In the genomic region with DNA sequence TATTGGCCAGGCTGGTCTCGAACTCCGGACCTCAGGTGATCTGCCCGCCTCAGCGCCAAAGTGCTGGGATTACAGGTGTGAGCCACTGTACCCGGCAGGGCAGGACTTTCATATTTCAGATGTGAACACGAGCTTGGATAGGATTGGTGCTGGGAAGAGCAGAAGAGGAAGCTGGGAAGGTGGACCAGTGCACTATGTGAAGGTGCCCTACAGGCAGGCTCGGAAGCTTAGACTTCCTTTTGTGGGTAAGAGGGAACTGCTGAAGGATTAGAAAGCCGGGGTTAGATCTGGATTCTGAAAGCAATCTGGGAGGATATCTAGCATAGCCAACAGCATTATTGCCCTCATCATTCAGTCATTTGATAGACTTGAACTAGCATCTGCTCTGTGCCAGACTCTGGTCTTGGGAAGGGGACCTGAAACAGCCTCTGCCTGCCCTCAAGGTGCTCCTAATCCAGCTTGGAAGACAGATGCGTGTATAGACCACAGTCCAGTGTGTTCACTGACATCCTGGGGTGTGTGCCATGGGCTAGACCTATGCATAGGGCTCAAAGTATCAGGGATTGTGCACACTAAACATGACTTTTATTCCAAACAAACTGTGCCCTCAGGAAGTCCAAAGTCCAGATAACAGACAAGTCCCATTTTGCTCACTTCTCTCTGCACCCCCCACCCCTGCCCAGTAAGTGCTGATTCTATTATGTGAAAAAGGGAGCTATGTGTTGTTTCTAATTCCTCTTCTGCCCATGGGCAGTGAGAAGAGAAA, we compare ENCODE assay signal across 12 cellular contexts. TPM values are rescaled to one million over a fixed set of nuclear protein-coding genes. Genes with fewer than 3 reads are reported as not detected.
DNase-seq lines count a peak whose midpoint lies in the region; ATAC-seq and TF ChIP-seq lines count a peak whose summit lies in the region.
"Had no signal": no experiment of that assay in that cellular context is flagged by ENCODE, and none has a peak within 500 bp of the region (broad histone marks: within the 10 kb centered on the region; RNA-seq: fewer than 3 reads in every experiment).

No MANE protein-coding gene starts in this region.

- TF ChIP-seq CTCF in CD8-positive, alpha-beta T cell (IDR thresholded peaks at IDR 0.05), result no peak
- TF ChIP-seq CTCF in HL-60 (IDR thresholded peaks at IDR 0.05; ENCODE audit: insufficient read depth, low read length), result no peak

- peak overlapping the region; percentile 63 for H3K4me3 Mint-ChIP-seq in CD8-positive, alpha-beta T cell
- peak overlapping the region; percentile 96 for H3K4me3 Mint-ChIP-seq in activated T-helper 17 cell treated with anti-CD3 and anti-CD28 coated beads, Interleukin-2, amount 50 U/mL, for 72 hours
- peak overlapping the region; percentile 72 to 97 (median 82) for H3K4me3 Mint-ChIP-seq in naive B cell

- H3K27me3 ChIP-seq in CD8-positive, alpha-beta T cell (ENCODE audit: insufficient read depth, low read length), result no peaks in the 10 kb centered on the region
- H3K27me3 ChIP-seq in HL-60 (ENCODE audit: insufficient read depth, poor library complexity, severe bottlenecking) (no peaks in the 10 kb centered on the region), GM23248 (replicated peaks; ENCODE audit: insufficient read depth) (no peaks in the 10 kb centered on the region)

- H3K79me2 ChIP-seq in GM23248 (ENCODE audit: insufficient read depth), result peaks cover 21% of the 10 kb centered on the region

- H3K27me3 Mint-ChIP-seq in CD8-positive, alpha-beta T cell (ENCODE audit: low read depth), result no peaks in the 10 kb centered on the region
- no peaks in the 10 kb centered on the region for H3K27me3 Mint-ChIP-seq in activated T-helper 17 cell treated with anti-CD3 and anti-CD28 coated beads, Interleukin-2, amount 50 U/mL, for 72 hours
- no peaks in the 10 kb centered on the region for H3K27me3 Mint-ChIP-seq in naive B cell

- in situ Hi-C loops in GM23248 (cut with MboI), result no loop called here

- no peak overlapping the region for H2AFZ ChIP-seq in GM23248

- CTCF ChIA-PET in CD8-positive, alpha-beta T cell (lab: Charles Lee), result interaction anchor here (0.6 to 1.5 kb wide), 5 partner anchors 10 to 116 kb away, joined by 3 to 4 read pairs (median 3); no protein-coding TSS in a partner anchor

- H3K4me1 Mint-ChIP-seq in CD8-positive, alpha-beta T cell (ENCODE audit: low read depth), result peaks cover 37% of the 10 kb centered on the region
- H3K4me1 Mint-ChIP-seq in activated T-helper 17 cell treated with anti-CD3 and anti-CD28 coated beads, Interleukin-2, amount 50 U/mL, for 72 hours, result peaks cover 11% of the 10 kb centered on the region
- peaks cover 28 to 37% (median 29%) of the 10 kb centered on the region in 3 donors for H3K4me1 Mint-ChIP-seq in naive B cell

- WGBS in GM23248 (ENCODE audit: low coverage in 1 of 2, low lambda C conversion rate in 2 of 2, missing lambda C conversion rate in 2 of 2), 2 experiments, result 91 to 95% methylated on average over 9 of the region's 9 CpGs

- H3F3A ChIP-seq in GM23248 (ENCODE audit: insufficient read depth), result peaks cover 6% of the 10 kb centered on the region; the same call in 1 of the 2 replicates

- no peak overlapping the region for H3K4me2 ChIP-seq in GM23248 (ENCODE audit: unreplicated experiment)

- H3K36me3 ChIP-seq in CD8-positive, alpha-beta T cell (ENCODE audit: insufficient read depth, low read length), result no peaks in the 10 kb centered on the region
- H3K36me3 ChIP-seq in GM23248 (ENCODE audit: low read depth), result no peaks in the 10 kb centered on the region

- H3K4me1 ChIP-seq in CD8-positive, alpha-beta T cell (ENCODE audit: insufficient read depth, low read length), result peaks cover 22% of the 10 kb centered on the region
- H3K4me1 ChIP-seq in GM23248 (ENCODE audit: insufficient read depth), result peaks cover 7% of the 10 kb centered on the region; the same call in 1 of the 2 replicates

- POLR2A ChIA-PET in CD8-positive, alpha-beta T cell (lab: Charles Lee), result interaction anchor here (2.5 to 3.4 kb wide), 4 partner anchors 10 to 57 kb away, joined by 8 to 26 read pairs (median 16); a partner anchor contains a TSS

- H3K27ac Mint-ChIP-seq in CD8-positive, alpha-beta T cell, result peak overlapping the region; percentile 58
- H3K27ac Mint-ChIP-seq in activated T-helper 17 cell treated with anti-CD3 and anti-CD28 coated beads, Interleukin-2, amount 50 U/mL, for 72 hours, result peak overlapping the region; percentile 20
- peak overlapping the region in 4 of 6 donors; percentile 25 to 84 (median 50) for H3K27ac Mint-ChIP-seq in naive B cell

- no peak for DNase-seq in CD8-positive, alpha-beta T cell
- DNase-seq in HL-60 (ENCODE audit: low read depth in 1 of 2, low spot score in 1 of 2), result peak; percentile 57 to 71
- no peak for DNase-seq in naive B cell
- DNase-seq in head of caudate nucleus, result no peak
- no peak for DNase-seq in SIG-M5 treated with dmso at 0.1 percent for 504 hours (lab: John Stamatoyannopoulos, UW; ENCODE audit: unreplicated experiment)
- no peak for DNase-seq in medulla oblongata (ENCODE audit: extremely low spot score)
- no peak for DNase-seq in GM23248
- DNase-seq: activated CD4-positive, CD25-positive, alpha-beta regulatory T cell treated with anti-CD3 and anti-CD28 coated beads, Interleukin-2, amount 50 U/mL, for 72 hours; NCI-H1417 treated with DMSO at 0.1 percent for 48 hours; NCI-H524 treated with DMSO at 0.1 percent for 48 hours; trophoblast cell had no signal

- H3K27ac ChIP-seq in CD8-positive, alpha-beta T cell (ENCODE audit: low read depth, low read length), result no peak overlapping the region
- H3K27ac ChIP-seq in HL-60 (replicated peaks), result no peak overlapping the region
- H3K27ac ChIP-seq in GM23248, result no peak overlapping the region

- no peak overlapping the region for H3K4me3 ChIP-seq in CD8-positive, alpha-beta T cell (ENCODE audit: low read depth, low read length)
- no peak overlapping the region for H3K4me3 ChIP-seq in HL-60 (replicated peaks; ENCODE audit: insufficient read depth, low read length)
- no peak overlapping the region for H3K4me3 ChIP-seq in GM23248

- H4K20me1 ChIP-seq in GM23248 (ENCODE audit: insufficient read depth), result no peaks in the 10 kb centered on the region

- no peaks in the 10 kb centered on the region for H3K9me2 ChIP-seq in GM23248 (ENCODE audit: insufficient read depth)

- no peaks in the 10 kb centered on the region for H3K9me3 ChIP-seq in CD8-positive, alpha-beta T cell (ENCODE audit: low read length)
- no peaks in the 10 kb centered on the region for H3K9me3 ChIP-seq in GM23248 (ENCODE audit: low read depth)

- H3K9me3 Mint-ChIP-seq in CD8-positive, alpha-beta T cell, result no peaks in the 10 kb centered on the region
- peaks cover 4% of the 10 kb centered on the region for H3K9me3 Mint-ChIP-seq in activated T-helper 17 cell treated with anti-CD3 and anti-CD28 coated beads, Interleukin-2, amount 50 U/mL, for 72 hours
- H3K9me3 Mint-ChIP-seq in naive B cell, result peaks cover 0 to 3% (median 0%) of the 10 kb centered on the region in 7 donors

- H3K9ac ChIP-seq in GM23248, result no peak overlapping the region

- intact Hi-C loops in CD8-positive, alpha-beta T cell (cut with DNase I, micrococcal nuclease), result no loop called here
- intact Hi-C loops in head of caudate nucleus (cut with DNase I), result no loop called here

- ATAC-seq in CD8-positive, alpha-beta T cell, result no peak
- ATAC-seq in activated T-helper 17 cell treated with anti-CD3 and anti-CD28 coated beads, Interleukin-2, amount 50 U/mL, for 72 hours (replicated peaks), result no peak
- no peak for ATAC-seq in naive B cell (ENCODE audit: low read depth in 2 of 2)

- H3K36me3 Mint-ChIP-seq in CD8-positive, alpha-beta T cell, result peaks cover 7% of the 10 kb centered on the region
- H3K36me3 Mint-ChIP-seq in activated T-helper 17 cell treated with anti-CD3 and anti-CD28 coated beads, Interleukin-2, amount 50 U/mL, for 72 hours (ENCODE audit: low read depth), result peaks cover 41% of the 10 kb centered on the region
- no peaks in the 10 kb centered on the region for H3K36me3 Mint-ChIP-seq in naive B cell

RNA-seq across cellular contexts. Expression of a gene that starts 0.6 kb away (rescaled TPM):
- under 1 TPM in 1 of 2 experiments, not detected in 1; 0.44 TPM for total RNA-seq in CD8-positive, alpha-beta T cell
- total RNA-seq in activated T-helper 17 cell treated with anti-CD3 and anti-CD28 coated beads, Interleukin-2, amount 50 U/mL, for 72 hours, result not detected
- polyA plus RNA-seq in naive B cell (ENCODE audit: low read depth in 6 of 6) (under 1 TPM in 1 of 6 donors, not detected in 5; 0.39 TPM), GM23248 (2016; fragmentation: Nextera tagmentation; extraction: Ambion mirVana) (0.43 and 0.60 TPM in 2 replicates)
- total RNA-seq in GM23248 (2014; rRNA removed; shearing (Covaris generic)), result not detected in 2 replicates

RNA-seq across cellular contexts. Expression of a gene that starts 18.6 kb away (rescaled TPM):
- 100 to 1,000 TPM; 131 to 133 TPM for total RNA-seq in CD8-positive, alpha-beta T cell
- total RNA-seq in activated T-helper 17 cell treated with anti-CD3 and anti-CD28 coated beads, Interleukin-2, amount 50 U/mL, for 72 hours, result 100 to 1,000 TPM; 605 to 614 TPM
- polyA plus RNA-seq in naive B cell (ENCODE audit: low read depth in 6 of 6) (100 to 1,000 TPM; 170 to 216 (median 197) TPM), GM23248 (2016; fragmentation: Nextera tagmentation; extraction: Ambion mirVana) (332 and 338 TPM in 2 replicates)
- 466 and 488 TPM in 2 replicates for total RNA-seq in GM23248 (2014; rRNA removed; shearing (Covaris generic))

RNA-seq across cellular contexts. Expression of a gene that starts 52.4 kb away (rescaled TPM):
- total RNA-seq in CD8-positive, alpha-beta T cell, result 10 to 100 TPM; 23.4 to 26.9 TPM
- 10 to 100 TPM; 26.7 to 42.4 TPM for total RNA-seq in activated T-helper 17 cell treated with anti-CD3 and anti-CD28 coated beads, Interleukin-2, amount 50 U/mL, for 72 hours
- polyA plus RNA-seq in naive B cell (ENCODE audit: low read depth in 6 of 6), result 1 to 10 TPM; 2.0 to 9.5 (median 3.4) TPM
- 8.0 and 9.5 TPM in 2 replicates for total RNA-seq in GM23248 (2014; rRNA removed; shearing (Covaris generic))
- 5.8 and 6.3 TPM in 2 replicates for polyA plus RNA-seq in GM23248 (2016; fragmentation: Nextera tagmentation; extraction: Ambion mirVana)

RNA-seq across cellular contexts. Expression of a gene that starts 56.7 kb away (rescaled TPM):
- 1,000 to 10,000 TPM; 2,565 to 2,635 TPM for total RNA-seq in CD8-positive, alpha-beta T cell
- 100 to 1,000 TPM; 761 to 957 TPM for total RNA-seq in activated T-helper 17 cell treated with anti-CD3 and anti-CD28 coated beads, Interleukin-2, amount 50 U/mL, for 72 hours
- 100 to 1,000 TPM in 4 of 6 donors, 10 to 100 TPM in 2; 21.4 to 139 (median 111) TPM for polyA plus RNA-seq in naive B cell (ENCODE audit: low read depth in 6 of 6)
- total RNA-seq in GM23248 (2014; rRNA removed; shearing (Covaris generic)), result 220 and 271 TPM in 2 replicates
- polyA plus RNA-seq in GM23248 (2016; fragmentation: Nextera tagmentation; extraction: Ambion mirVana), result 145 and 163 TPM in 2 replicates

Comparison
In these comparisons a context has a peak if more than half of its experiments do, and no peak if none do; other contexts are left out.
1. DNase-seq: peak in HL-60 (2 of 2); none in CD8-positive, alpha-beta T cell (0 of 7), naive B cell (single experiment), head of caudate nucleus (0 of 42), SIG-M5 treated with dmso at 0.1 percent for 504 hours (single experiment), medulla oblongata (single experiment) and GM23248 (single experiment).
2. Peak in every context shown above with its lines, with median percentiles within 50 percentile points of each other: H3K27ac Mint-ChIP-seq and H3K4me3 Mint-ChIP-seq.